In genomic region chr1:31443673-31444072, GRCh38 we compare ENCODE assay signal across 19 cellular contexts. TPM values are rescaled to one million over a fixed set of nuclear protein-coding genes. Genes with fewer than 3 reads are reported as not detected.
A peak's percentile ranks its signal among the peaks of the same experiment; 100 is the strongest.
DNase-seq lines count a peak whose midpoint lies in the region; ATAC-seq, FAIRE-seq and TF ChIP-seq lines count a peak whose summit lies in the region.
"Had no signal": no experiment of that assay in that cellular context is flagged by ENCODE, and none has a peak within 500 bp of the region (broad histone marks: within the 10 kb centered on the region; RNA-seq: fewer than 3 reads in every experiment).

No MANE protein-coding gene starts in this region.

- H3K27me3 ChIP-seq in HepG2 (ENCODE audit: control insufficient read depth in 1 of 2, insufficient read depth in 2 of 2, low read length in 2 of 2) (no peaks in the 10 kb centered on the region), right lobe of liver (no peaks in the 10 kb centered on the region), mucosa of rectum (ENCODE audit: control insufficient read depth in 2 of 2, insufficient read depth in 2 of 2, low read length in 2 of 2) (no peaks in the 10 kb centered on the region), heart right ventricle (peaks cover 0 to 4% (median 0%) of the 10 kb centered on the region in 7 donors)

- TF ChIP-seq POLR2A in HepG2 (IDR thresholded peaks at IDR 0.05; ENCODE audit: insufficient read depth in 1 of 2, low read depth in 2 of 2, low read length in 2 of 2) (no peak), right lobe of liver (IDR thresholded peaks at IDR 0.05) (no peak)

- CTCF ChIA-PET in HepG2 (lab: Yijun Ruan, JAX; ENCODE audit: low intra/inter-chr PET ratio, low total read pairs) (no interaction called here), HEK293 (lab: Yijun Ruan, JAX) (interaction anchor here (0.5 to 1.0 kb wide), 2 partner anchors 134 to 174 kb away, joined by 3 to 5 read pairs; no protein-coding TSS in a partner anchor)

- no peaks in the 10 kb centered on the region for H3K36me3 ChIP-seq in HepG2 (replicated peaks in 1 of 2; ENCODE audit: control insufficient read depth in 1 of 2, insufficient read depth in 2 of 2, low read length in 2 of 2)
- no peaks in the 10 kb centered on the region for H3K36me3 ChIP-seq in right lobe of liver
- no peaks in the 10 kb centered on the region for H3K36me3 ChIP-seq in HEK293 (ENCODE audit: control insufficient read depth in 2 of 2, insufficient read depth in 1 of 2, low read length in 2 of 2)
- no peaks in the 10 kb centered on the region for H3K36me3 ChIP-seq in mucosa of rectum (ENCODE audit: control insufficient read depth in 2 of 2, insufficient read depth in 2 of 2, low read length in 2 of 2)
- H3K36me3 ChIP-seq in heart right ventricle: no peaks in the 10 kb centered on the region
- H3K36me3 ChIP-seq: HAP-1 had no signal

- H3K9me3 ChIP-seq in HepG2 (ENCODE audit: low read length): 0 out of 2 replicates have a peak, but pooled peaks cover 5% of the 10 kb centered on the region
- no peaks in the 10 kb centered on the region for H3K9me3 ChIP-seq in right lobe of liver
- H3K9me3 ChIP-seq in HEK293 (ENCODE audit: control insufficient read depth, insufficient read depth, low read depth, low read length): no peaks in the 10 kb centered on the region
- H3K9me3 ChIP-seq in mucosa of rectum (ENCODE audit: control insufficient read depth in 2 of 2, low read length in 2 of 2): peaks cover 3 to 5% of the 10 kb centered on the region in 2 donors
- peaks cover 0 to 10% (median 0%) of the 10 kb centered on the region in 11 donors for H3K9me3 ChIP-seq in heart right ventricle

- TF ChIP-seq CTCF in HepG2 (CRISPR knock-in tag; IDR thresholded peaks at IDR 0.05) (no peak), right lobe of liver (IDR thresholded peaks at IDR 0.05) (no peak), HEK293 (tag by site-specific recombination; IDR thresholded peaks at IDR 0.05) (no peak), heart right ventricle (IDR thresholded peaks at IDR 0.05) (no peak)

- no peak for FAIRE-seq in HepG2 (lab: Jason Lieb, UNC)
- FAIRE-seq: GM12891, GM18507, H54 had no signal

- H3K79me2 ChIP-seq in HepG2 (ENCODE audit: insufficient read depth, low read length): no peaks in the 10 kb centered on the region

- ATAC-seq in HepG2: no peak
- no peak for ATAC-seq in right lobe of liver
- no peak for ATAC-seq in GM21529 (IDR thresholded peaks at IDR 0.05; ENCODE audit: unreplicated experiment)
- ATAC-seq in heart right ventricle: no peak
- ATAC-seq in HG02571 (IDR thresholded peaks at IDR 0.05; ENCODE audit: unreplicated experiment): no peak

- H3K9ac ChIP-seq in HepG2 (ENCODE audit: insufficient read depth, low read depth, low read length): no peak overlapping the region
- no peak overlapping the region for H3K9ac ChIP-seq in mucosa of rectum (ENCODE audit: low read depth in 1 of 2, low read length in 2 of 2)

- BruUV-seq in HepG2 (replicated peaks; lab: Mats Ljungman, UMichigan): no TSS peak

- POLR2A ChIA-PET in HepG2 (lab: Yijun Ruan, JAX): interaction anchor here (2.5 to 2.7 kb wide), 3 partner anchors 65 to 105 kb away, joined by 12 to 18 read pairs (median 17); no protein-coding TSS in a partner anchor
- POLR2A ChIA-PET in HEK293 (lab: Yijun Ruan, JAX): interaction anchor here (0.6 kb wide), 1 partner anchor 317 kb away, joined by 3 read pairs; no protein-coding TSS in a partner anchor

- DNase-seq in HepG2 (ENCODE audit: low spot score) (no peak), right lobe of liver (no peak), heart right ventricle (no peak)
- DNase-seq: 8988T; C1 segment of cervical spinal cord; Calu3; CD4-positive, alpha-beta memory T cell; COR-L47; DMS79; GF-D8; GOT3 had no signal

- no peak overlapping the region for H3K4me3 ChIP-seq in HepG2 (replicated peaks in 1 of 3; ENCODE audit: insufficient read depth in 1 of 3, low read depth in 2 of 3, low read length in 3 of 3)
- no peak overlapping the region for H3K4me3 ChIP-seq in right lobe of liver
- H3K4me3 ChIP-seq in HEK293 (ENCODE audit: low read depth, low read length): no peak overlapping the region
- no peak overlapping the region for H3K4me3 ChIP-seq in mucosa of rectum (ENCODE audit: low read length in 2 of 2)
- no peak overlapping the region for H3K4me3 ChIP-seq in heart right ventricle
- H3K4me3 ChIP-seq: HAP-1 had no signal

- no peaks in the 10 kb centered on the region for H4K20me1 ChIP-seq in HepG2 (ENCODE audit: insufficient read depth, low read length)

- TF ChIP-seq EP300 in HepG2 (IDR thresholded peaks at IDR 0.05; ENCODE audit: low read depth in 2 of 2, low read length in 2 of 2) (no peak), HepG2 (CRISPR knock-in tag; IDR thresholded peaks at IDR 0.05; ENCODE audit: borderline replicate concordance) (no peak)

- no peak overlapping the region for H2AFZ ChIP-seq in HepG2 (ENCODE audit: low read length)

- TF ChIP-seq RAD21 in HepG2 (CRISPR knock-in tag; IDR thresholded peaks at IDR 0.05): no peak

- H3K4me2 ChIP-seq in HepG2 (ENCODE audit: low read depth, low read length): no peak overlapping the region

- WGBS in HepG2 (ENCODE audit: low lambda C conversion rate): 100% methylated on average over 1 of the region's 1 CpG
- 100% methylated on average over 1 of the region's 1 CpG for WGBS in right lobe of liver (ENCODE audit: insufficient coverage, low coverage, low lambda C conversion rate, missing lambda C conversion rate)
- 93 to 95% methylated on average over 1 of the region's 1 CpG for WGBS in heart right ventricle, 2 donors

- in situ Hi-C loops in HepG2 (cut with HindIII; ENCODE audit: extremely low pct_ligation_motif_present, low pct_unique_long_range_greater_than_20kb): no loop called here

- intact Hi-C loops in HepG2 (cut with micrococcal nuclease; ENCODE audit: unreplicated experiment): loop anchor here (10.0 kb wide), 1 partner anchor 61 kb away; no protein-coding TSS in a partner anchor
- intact Hi-C loops in right lobe of liver (cut with DNase I): no loop called here
- intact Hi-C loops in heart right ventricle (cut with DNase I): no loop called here

- H3K27ac ChIP-seq in HepG2 (ENCODE audit: extremely low read length, insufficient read depth, low read length) (peak overlapping the region; percentile 78), right lobe of liver (no peak overlapping the region), HEK293 (ENCODE audit: extremely low read depth, low read depth, low read length) (no peak overlapping the region), mucosa of rectum (ENCODE audit: low read depth in 2 of 2, low read length in 2 of 2) (peak overlapping the region; percentile 88 to 90), heart right ventricle (no peak overlapping the region)

- H3K4me1 ChIP-seq in HepG2 (ENCODE audit: insufficient read depth, low read length) (peaks cover 92% of the 10 kb centered on the region), right lobe of liver (peaks cover 0 to 22% (median 9%) of the 10 kb centered on the region in 4 donors), HEK293 (ENCODE audit: control insufficient read depth, insufficient read depth, low read length) (no peaks in the 10 kb centered on the region), mucosa of rectum (ENCODE audit: control insufficient read depth in 2 of 2, insufficient read depth in 2 of 2, low read length in 2 of 2) (peaks cover 16 to 37% of the 10 kb centered on the region in 2 donors), heart right ventricle (peaks cover 0 to 3% (median 0%) of the 10 kb centered on the region in 9 donors)
- H3K4me1 ChIP-seq: HAP-1 had no signal

TF ChIP-seq in HepG2, 621 proteins besides CTCF, POLR2A, EP300 and RAD21 (continues in another document):
- TF ChIP-seq ERF (CRISPR knock-in tag; IDR thresholded peaks at IDR 0.05) (no peak), ZNF558 (CRISPR knock-in tag; IDR thresholded peaks at IDR 0.05; ENCODE audit: borderline replicate concordance) (0 out of 2 replicates have a peak, but pooled peaks have one; percentile 44), HDAC2 (CRISPR knock-in tag; IDR thresholded peaks at IDR 0.05) (no peak; the same call in 1 of the 2 replicates)

TF ChIP-seq in HEK293, 187 proteins besides CTCF, POLR2A, EP300 and RAD21 (continues in another document):
- TF ChIP-seq TRIM28 (IDR thresholded peaks at IDR 0.05; ENCODE audit: borderline replicate concordance, low read length) (peak; percentile 51; the same call in 1 of the 2 replicates), SETDB1 (IDR thresholded peaks at IDR 0.05; ENCODE audit: insufficient read length, low read length) (peak; percentile 76)

RNA-seq across cellular contexts. Expression of gene SERINC2, which starts 30.7 kb away (rescaled TPM):
- total RNA-seq in HepG2 (2016; rRNA removed; fragmentation: Illumina TruSeq; extraction: Trizol): 3.0 and 4.8 TPM in 2 replicates
- total RNA-seq in HepG2 (2016; cell fraction: cytosol; rRNA removed; fragmentation: Illumina TruSeq; extraction: Trizol; ENCODE audit: low read depth): 9.1 and 12.6 TPM in 2 replicates
- 2.2 and 4.5 TPM in 2 replicates for total RNA-seq in HepG2 (2016; cell fraction: insoluble cytoplasmic fraction; rRNA removed; fragmentation: Illumina TruSeq; extraction: Trizol)
- total RNA-seq in HepG2 (2016; cell fraction: membrane; rRNA removed; fragmentation: Illumina TruSeq; extraction: Trizol): 12.8 and 17.7 TPM in 2 replicates
- total RNA-seq in HepG2 (2016; cell fraction: nucleus; rRNA removed; fragmentation: Illumina TruSeq; extraction: Trizol): 4.1 and 4.4 TPM in 2 replicates
- polyA plus RNA-seq in HepG2 (2011; rRNA removed): 126 and 165 TPM in 2 replicates
- polyA plus RNA-seq in HepG2 (2011; cell fraction: cytosol; rRNA removed): 143 and 167 TPM in 2 replicates
- 209 and 229 TPM in 2 replicates for polyA plus RNA-seq in HepG2 (2011; cell fraction: nucleus; rRNA removed)
- 90.5 and 102 TPM in 2 replicates for polyA plus RNA-seq in HepG2 (2012)
- 28.9 and 29.6 TPM in 2 replicates for polyA plus RNA-seq in HepG2 (2016; cell fraction: cytosol; fragmentation: Illumina TruSeq; extraction: Trizol; ENCODE audit: low read depth)
- polyA plus RNA-seq in HepG2 (2016; cell fraction: insoluble cytoplasmic fraction; fragmentation: Illumina TruSeq; extraction: Trizol; ENCODE audit: low read depth): 6.0 and 7.0 TPM in 2 replicates
- polyA plus RNA-seq in HepG2 (2016; cell fraction: membrane; fragmentation: Illumina TruSeq; extraction: Trizol; ENCODE audit: low read depth): 31.1 and 34.7 TPM in 2 replicates
- polyA plus RNA-seq in HepG2 (2016; cell fraction: nucleus; fragmentation: Illumina TruSeq; extraction: Trizol; ENCODE audit: insufficient read depth, low read depth): 13.8 and 14.5 TPM in 2 replicates
- polyA minus RNA-seq in HepG2 (2011; rRNA and poly(A)+ RNA removed; ENCODE audit: low replicate concordance): 18.6 and 182 TPM in 2 replicates
- polyA minus RNA-seq in HepG2 (2011; cell fraction: cytosol; rRNA and poly(A)+ RNA removed): 50.9 and 52.1 TPM in 2 replicates
- 32.4 and 36.7 TPM in 2 replicates for polyA minus RNA-seq in HepG2 (2011; cell fraction: nucleus; rRNA and poly(A)+ RNA removed)
- total RNA-seq in right lobe of liver: 100 to 1,000 TPM in 3 of 6 experiments, 10 to 100 TPM in 3; 59.7 to 117 (median 86.9) TPM
- total RNA-seq in heart right ventricle: 1 to 10 TPM in 7 of 10 donors, under 1 TPM in 3; 0.71 to 7.6 (median 1.6) TPM
- 1 to 10 TPM; 2.6 to 3.9 TPM for polyA plus RNA-seq in heart right ventricle

Comparison
In these comparisons a context has a peak if more than half of its experiments do, and no peak if none do; other contexts are left out.
1. H3K27ac ChIP-seq: peak in HepG2 (single experiment) and mucosa of rectum (2 of 2); none in right lobe of liver (0 of 3), HEK293 (single experiment) and heart right ventricle (0 of 10).
2. Of the 63 proteins assayed by ChIP-seq in both HepG2 and HEK293: peak only in HepG2: ZNF558; only in HEK293: SETDB1; in both: none; in neither: 61.